Comparison of ENCODE assay signal across 2 cellular contexts in the genomic region with DNA sequence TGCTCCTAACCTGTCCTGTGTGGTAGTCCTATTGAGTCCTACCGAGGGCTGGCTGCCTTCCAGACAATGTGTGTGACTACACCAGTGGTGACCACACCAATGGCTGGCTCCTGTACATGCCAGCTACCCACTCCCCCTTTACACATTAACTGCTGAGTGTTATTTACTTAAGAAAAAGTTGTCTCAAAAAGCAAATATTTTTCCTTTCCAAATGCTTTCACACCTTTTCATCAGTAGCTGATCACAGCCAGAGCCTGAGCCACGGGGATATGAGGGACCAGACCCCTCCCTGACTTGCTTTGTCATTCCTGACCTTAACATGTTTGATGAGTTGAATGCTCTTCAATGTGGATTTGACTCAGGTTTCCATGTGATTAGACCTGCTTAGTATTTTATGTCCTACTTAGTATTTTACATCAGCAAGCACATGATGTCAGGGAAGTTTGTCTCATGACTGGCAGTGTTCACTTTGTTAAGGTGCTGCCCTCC.
TF ChIP-seq lines count a peak whose summit lies in the region.

No MANE protein-coding gene starts in this region.

TF ChIP-seq in SK-N-SH, 30 proteins besides CTCF, POLR2A, EP300 and RAD21 (continued from another document):
- TF ChIP-seq YY1 (IDR thresholded peaks at IDR 0.05; ENCODE audit: low read depth) (no peak), NFIC (IDR thresholded peaks at IDR 0.05; ENCODE audit: borderline replicate concordance) (no peak), NRF1 (IDR thresholded peaks at IDR 0.05; ENCODE audit: low read depth, low read length) (no peak), TCF12 (IDR thresholded peaks at IDR 0.05) (no peak), GATA2 (CRISPR knock-in tag; IDR thresholded peaks at IDR 0.05) (no peak)
TF ChIP-seq in SK-N-SH: peak in this region for 0.

TF ChIP-seq in SK-N-SH treated with all-trans-retinoic acid at 6 μM for 48 hours, 23 proteins besides CTCF, POLR2A, EP300 and RAD21 (continued from another document):
- TF ChIP-seq, protein P1, sequence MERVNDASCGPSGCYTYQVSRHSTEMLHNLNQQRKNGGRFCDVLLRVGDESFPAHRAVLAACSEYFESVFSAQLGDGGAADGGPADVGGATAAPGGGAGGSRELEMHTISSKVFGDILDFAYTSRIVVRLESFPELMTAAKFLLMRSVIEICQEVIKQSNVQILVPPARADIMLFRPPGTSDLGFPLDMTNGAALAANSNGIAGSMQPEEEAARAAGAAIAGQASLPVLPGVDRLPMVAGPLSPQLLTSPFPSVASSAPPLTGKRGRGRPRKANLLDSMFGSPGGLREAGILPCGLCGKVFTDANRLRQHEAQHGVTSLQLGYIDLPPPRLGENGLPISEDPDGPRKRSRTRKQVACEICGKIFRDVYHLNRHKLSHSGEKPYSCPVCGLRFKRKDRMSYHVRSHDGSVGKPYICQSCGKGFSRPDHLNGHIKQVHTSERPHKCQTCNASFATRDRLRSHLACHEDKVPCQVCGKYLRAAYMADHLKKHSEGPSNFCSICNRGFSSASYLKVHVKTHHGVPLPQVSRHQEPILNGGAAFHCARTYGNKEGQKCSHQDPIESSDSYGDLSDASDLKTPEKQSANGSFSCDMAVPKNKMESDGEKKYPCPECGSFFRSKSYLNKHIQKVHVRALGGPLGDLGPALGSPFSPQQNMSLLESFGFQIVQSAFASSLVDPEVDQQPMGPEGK (CRISPR knock-in tag; IDR thresholded peaks at IDR 0.05; ENCODE audit: borderline replicate concordance) = no peak
- TF ChIP-seq ZC3H10 (CRISPR knock-in tag; IDR thresholded peaks at IDR 0.05) (no peak), CSDC2 (CRISPR knock-in tag; IDR thresholded peaks at IDR 0.05) (no peak), ZFP3 (CRISPR knock-in tag; IDR thresholded peaks at IDR 0.05) (no peak), GLIS3 (CRISPR knock-in tag; IDR thresholded peaks at IDR 0.05) (no peak), OSR1 (CRISPR knock-in tag; IDR thresholded peaks at IDR 0.05) (no peak), ZFP30 (CRISPR knock-in tag; IDR thresholded peaks at IDR 0.05) (no peak), PPARA (CRISPR knock-in tag; IDR thresholded peaks at IDR 0.05; ENCODE audit: borderline replicate concordance) (no peak), TOX (CRISPR knock-in tag; IDR thresholded peaks at IDR 0.05; ENCODE audit: borderline replicate concordance) (no peak), ZNF565 (CRISPR knock-in tag; conservative IDR thresholded peaks at IDR 0.05; ENCODE audit: low read depth) (no peak), ESRRG (CRISPR knock-in tag; IDR thresholded peaks at IDR 0.05) (no peak), RARB (CRISPR knock-in tag; IDR thresholded peaks at IDR 0.05) (no peak)
- TF ChIP-seq, protein P2, sequence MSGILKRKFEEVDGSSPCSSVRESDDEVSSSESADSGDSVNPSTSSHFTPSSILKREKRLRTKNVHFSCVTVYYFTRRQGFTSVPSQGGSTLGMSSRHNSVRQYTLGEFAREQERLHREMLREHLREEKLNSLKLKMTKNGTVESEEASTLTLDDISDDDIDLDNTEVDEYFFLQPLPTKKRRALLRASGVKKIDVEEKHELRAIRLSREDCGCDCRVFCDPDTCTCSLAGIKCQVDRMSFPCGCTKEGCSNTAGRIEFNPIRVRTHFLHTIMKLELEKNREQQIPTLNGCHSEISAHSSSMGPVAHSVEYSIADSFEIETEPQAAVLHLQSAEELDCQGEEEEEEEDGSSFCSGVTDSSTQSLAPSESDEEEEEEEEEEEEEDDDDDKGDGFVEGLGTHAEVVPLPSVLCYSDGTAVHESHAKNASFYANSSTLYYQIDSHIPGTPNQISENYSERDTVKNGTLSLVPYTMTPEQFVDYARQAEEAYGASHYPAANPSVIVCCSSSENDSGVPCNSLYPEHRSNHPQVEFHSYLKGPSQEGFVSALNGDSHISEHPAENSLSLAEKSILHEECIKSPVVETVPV (CRISPR knock-in tag; IDR thresholded peaks at IDR 0.05) = no peak
- TF ChIP-seq, protein P3, sequence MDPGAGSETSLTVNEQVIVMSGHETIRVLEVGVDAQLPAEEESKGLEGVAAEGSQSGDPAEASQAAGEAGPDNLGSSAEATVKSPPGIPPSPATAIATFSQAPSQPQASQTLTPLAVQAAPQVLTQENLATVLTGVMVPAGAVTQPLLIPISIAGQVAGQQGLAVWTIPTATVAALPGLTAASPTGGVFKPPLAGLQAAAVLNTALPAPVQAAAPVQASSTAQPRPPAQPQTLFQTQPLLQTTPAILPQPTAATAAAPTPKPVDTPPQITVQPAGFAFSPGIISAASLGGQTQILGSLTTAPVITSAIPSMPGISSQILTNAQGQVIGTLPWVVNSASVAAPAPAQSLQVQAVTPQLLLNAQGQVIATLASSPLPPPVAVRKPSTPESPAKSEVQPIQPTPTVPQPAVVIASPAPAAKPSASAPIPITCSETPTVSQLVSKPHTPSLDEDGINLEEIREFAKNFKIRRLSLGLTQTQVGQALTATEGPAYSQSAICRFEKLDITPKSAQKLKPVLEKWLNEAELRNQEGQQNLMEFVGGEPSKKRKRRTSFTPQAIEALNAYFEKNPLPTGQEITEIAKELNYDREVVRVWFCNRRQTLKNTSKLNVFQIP (CRISPR knock-in tag; IDR thresholded peaks at IDR 0.05; ENCODE audit: borderline replicate concordance, low read depth) = no peak
